Comparison of ENCODE assay signal across 16 cellular contexts in the genomic region with DNA sequence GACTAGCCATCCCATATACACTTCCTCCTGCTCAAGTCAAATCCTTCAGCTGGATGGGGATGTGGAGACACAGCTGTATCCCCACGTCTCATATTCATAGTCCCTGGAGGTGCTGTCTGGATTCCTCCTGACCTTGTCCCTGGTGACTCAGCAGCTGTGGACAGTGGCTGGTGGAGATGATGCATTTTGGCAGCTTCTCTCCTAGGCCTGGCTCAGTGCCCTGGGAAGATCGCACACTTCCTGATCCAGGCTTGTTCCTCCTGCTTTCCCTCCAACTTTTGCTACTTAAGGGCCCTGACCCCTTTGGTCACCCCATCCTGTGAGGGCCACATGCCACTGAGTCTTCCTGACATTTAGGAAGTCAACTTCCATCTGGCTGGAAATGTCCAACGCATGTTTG. TPM values are rescaled to one million over a fixed set of nuclear protein-coding genes. Genes with fewer than 3 reads are reported as not detected.
DNase-seq lines count a peak whose midpoint lies in the region; ATAC-seq, FAIRE-seq and TF ChIP-seq lines count a peak whose summit lies in the region.
"Had no signal": no experiment of that assay in that cellular context is flagged by ENCODE, and none has a peak within 500 bp of the region (broad histone marks: within the 10 kb centered on the region; RNA-seq: fewer than 3 reads in every experiment).

No MANE protein-coding gene starts in this region.

- no peak for TF ChIP-seq POLR2A in heart left ventricle (IDR thresholded peaks at IDR 0.05)

- H4K20me1 ChIP-seq in astrocyte (ENCODE audit: insufficient read depth, low read length), result no peaks in the 10 kb centered on the region
- H4K20me1 ChIP-seq: BLaER1 had no signal

- H3K4me1 ChIP-seq in astrocyte (ENCODE audit: insufficient read depth, low read length), result peaks cover 18% of the 10 kb centered on the region
- H3K4me1 ChIP-seq in heart left ventricle, result peaks cover 0 to 46% (median 4%) of the 10 kb centered on the region in 12 donors
- H3K4me1 ChIP-seq: BLaER1 had no signal

- peaks cover 5% of the 10 kb centered on the region for H3K36me3 Mint-ChIP-seq in astrocyte (ENCODE audit: low read depth, unreplicated experiment)
- peaks cover 6% of the 10 kb centered on the region; the same call in 1 of the 2 replicates for H3K36me3 Mint-ChIP-seq in WTC11
- H3K36me3 Mint-ChIP-seq: activated CD8-positive, alpha-beta memory T cell treated with anti-CD3 and anti-CD28 coated beads, Interleukin-2, amount 10 ng/mL, durations not matched to agents 7 days and 5 days had no signal

- H3K9me3 Mint-ChIP-seq in astrocyte (ENCODE audit: unreplicated experiment) (peaks cover 9% of the 10 kb centered on the region), WTC11 (peaks cover 37% of the 10 kb centered on the region)

- CTCF ChIA-PET in WTC11 (lab: Charles Lee), result interaction anchor here (1.1 kb wide), 1 partner anchor 41 kb away, joined by 3 read pairs; no protein-coding TSS in a partner anchor

- no peak overlapping the region for H3K4me3 Mint-ChIP-seq in astrocyte (ENCODE audit: unreplicated experiment)
- no peak overlapping the region for H3K4me3 Mint-ChIP-seq in WTC11
- H3K4me3 Mint-ChIP-seq: activated CD8-positive, alpha-beta memory T cell treated with anti-CD3 and anti-CD28 coated beads, Interleukin-2, amount 10 ng/mL, durations not matched to agents 7 days and 5 days had no signal

- H3K27ac ChIP-seq in astrocyte (ENCODE audit: low read depth, low read length), result no peak overlapping the region
- peak overlapping the region in 5 of 12 donors; percentile 22 to 56 (median 35) for H3K27ac ChIP-seq in heart left ventricle
- H3K27ac ChIP-seq: BLaER1, tibial nerve had no signal

- H3K4me2 ChIP-seq in astrocyte (ENCODE audit: low read length), result no peak overlapping the region
- H3K4me2 ChIP-seq: BLaER1 had no signal

- peak; percentile 28 for DNase-seq in ELR (ENCODE audit: low read depth)
- DNase-seq in astrocyte (ENCODE audit: low read depth), result no peak
- DNase-seq in heart left ventricle, result peak; percentile 78 to 83 (median 83)
- DNase-seq in renal cortical epithelial cell (ENCODE audit: low read depth), result peak; percentile 53
- no peak for DNase-seq in NCI-H187 (lab: John Stamatoyannopoulos, UW)
- no peak for DNase-seq in WTC11 (ENCODE audit: low spot score)
- DNase-seq: activated CD8-positive, alpha-beta memory T cell treated with anti-CD3 and anti-CD28 coated beads, Interleukin-2, amount 10 ng/mL, durations not matched to agents 7 days and 5 days; Kasumi-1; NCI-H2171 treated with DMSO at 0.1 percent for 48 hours; T-helper 9 cell had no signal

- H3K9me3 ChIP-seq in astrocyte (ENCODE audit: insufficient read depth, low read depth, low read length), result peaks cover 2% of the 10 kb centered on the region
- H3K9me3 ChIP-seq in heart left ventricle, result no peaks in the 10 kb centered on the region
- H3K9me3 ChIP-seq: tibial nerve had no signal

- POLR2A ChIA-PET in WTC11 (lab: Charles Lee), result no interaction called here

- no peaks in the 10 kb centered on the region for H3K36me3 ChIP-seq in astrocyte (ENCODE audit: insufficient read depth, low read length)
- no peaks in the 10 kb centered on the region for H3K36me3 ChIP-seq in heart left ventricle
- H3K36me3 ChIP-seq: BLaER1, tibial nerve had no signal

- FAIRE-seq in astrocyte (lab: Jason Lieb, UNC), result no peak

- H3K27ac Mint-ChIP-seq in astrocyte (ENCODE audit: unreplicated experiment) (peak overlapping the region; percentile 10), WTC11 (no peak overlapping the region)
- H3K27ac Mint-ChIP-seq: activated CD8-positive, alpha-beta memory T cell treated with anti-CD3 and anti-CD28 coated beads, Interleukin-2, amount 10 ng/mL, durations not matched to agents 7 days and 5 days had no signal

- H3K27me3 ChIP-seq in astrocyte (ENCODE audit: insufficient read depth, low read length), result no peaks in the 10 kb centered on the region
- no peaks in the 10 kb centered on the region for H3K27me3 ChIP-seq in heart left ventricle
- H3K27me3 ChIP-seq: BLaER1, tibial nerve had no signal

- H3K79me2 ChIP-seq in astrocyte (ENCODE audit: insufficient read depth, low read length), result no peaks in the 10 kb centered on the region

- 36 to 61% (median 44%) methylated on average over 3 of the region's 3 CpGs for WGBS in heart left ventricle, 4 donors

- no peaks in the 10 kb centered on the region for H3K27me3 Mint-ChIP-seq in astrocyte (ENCODE audit: low read depth, unreplicated experiment)
- H3K27me3 Mint-ChIP-seq in WTC11 (ENCODE audit: low read depth), result no peaks in the 10 kb centered on the region; the same call in none of the 2 replicates
- H3K27me3 Mint-ChIP-seq: activated CD8-positive, alpha-beta memory T cell treated with anti-CD3 and anti-CD28 coated beads, Interleukin-2, amount 10 ng/mL, durations not matched to agents 7 days and 5 days had no signal

- H3K9ac ChIP-seq in astrocyte (ENCODE audit: low read length), result no peak overlapping the region
- H3K9ac ChIP-seq: BLaER1 had no signal

- H3K4me1 Mint-ChIP-seq in astrocyte (ENCODE audit: low read depth, unreplicated experiment) (peaks cover 49% of the 10 kb centered on the region), WTC11 (peaks cover 23% of the 10 kb centered on the region)
- H3K4me1 Mint-ChIP-seq: activated CD8-positive, alpha-beta memory T cell treated with anti-CD3 and anti-CD28 coated beads, Interleukin-2, amount 10 ng/mL, durations not matched to agents 7 days and 5 days had no signal

- no peak overlapping the region for H2AFZ ChIP-seq in astrocyte (ENCODE audit: low read depth, low read length)

- H3K4me3 ChIP-seq in astrocyte (ENCODE audit: insufficient read depth, low read depth, low read length) (no peak overlapping the region), heart left ventricle (no peak overlapping the region)
- H3K4me3 ChIP-seq: BLaER1, tibial nerve had no signal

- ATAC-seq in heart left ventricle (peak; percentile 55 to 84 (median 74)), HG02571 (IDR thresholded peaks at IDR 0.05; ENCODE audit: unreplicated experiment) (no peak), WTC11 (no peak), HG02798 (IDR thresholded peaks at IDR 0.05; ENCODE audit: poor library complexity, unreplicated experiment) (no peak)
- ATAC-seq: activated CD8-positive, alpha-beta memory T cell treated with anti-CD3 and anti-CD28 coated beads, Interleukin-2, amount 10 ng/mL, durations not matched to agents 7 days and 5 days; HCT116; Panc1 had no signal

- no peak for TF ChIP-seq CTCF in astrocyte (IDR thresholded peaks at IDR 0.05; ENCODE audit: insufficient read depth, low read depth, low read length)
- TF ChIP-seq CTCF in heart left ventricle (IDR thresholded peaks at IDR 0.05), result no peak
- TF ChIP-seq CTCF in WTC11 (IDR thresholded peaks at IDR 0.05), result no peak

- intact Hi-C loops in heart left ventricle (cut with DNase I), result loop anchor here in 3 of 10 donors (2.0 to 5.0 kb wide), 3 partner anchors 21 to 41 kb away; no protein-coding TSS in a partner anchor

TF ChIP-seq in WTC11, 78 proteins besides CTCF, POLR2A, EP300 and RAD21:
- TF ChIP-seq JAZF1 (CRISPR knock-in tag; IDR thresholded peaks at IDR 0.05), result no peak
- TF ChIP-seq, protein P1, sequence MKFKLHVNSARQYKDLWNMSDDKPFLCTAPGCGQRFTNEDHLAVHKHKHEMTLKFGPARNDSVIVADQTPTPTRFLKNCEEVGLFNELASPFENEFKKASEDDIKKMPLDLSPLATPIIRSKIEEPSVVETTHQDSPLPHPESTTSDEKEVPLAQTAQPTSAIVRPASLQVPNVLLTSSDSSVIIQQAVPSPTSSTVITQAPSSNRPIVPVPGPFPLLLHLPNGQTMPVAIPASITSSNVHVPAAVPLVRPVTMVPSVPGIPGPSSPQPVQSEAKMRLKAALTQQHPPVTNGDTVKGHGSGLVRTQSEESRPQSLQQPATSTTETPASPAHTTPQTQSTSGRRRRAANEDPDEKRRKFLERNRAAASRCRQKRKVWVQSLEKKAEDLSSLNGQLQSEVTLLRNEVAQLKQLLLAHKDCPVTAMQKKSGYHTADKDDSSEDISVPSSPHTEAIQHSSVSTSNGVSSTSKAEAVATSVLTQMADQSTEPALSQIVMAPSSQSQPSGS (CRISPR knock-in tag; IDR thresholded peaks at IDR 0.05; ENCODE audit: borderline replicate concordance, low read depth), result no peak
- TF ChIP-seq, protein P2, sequence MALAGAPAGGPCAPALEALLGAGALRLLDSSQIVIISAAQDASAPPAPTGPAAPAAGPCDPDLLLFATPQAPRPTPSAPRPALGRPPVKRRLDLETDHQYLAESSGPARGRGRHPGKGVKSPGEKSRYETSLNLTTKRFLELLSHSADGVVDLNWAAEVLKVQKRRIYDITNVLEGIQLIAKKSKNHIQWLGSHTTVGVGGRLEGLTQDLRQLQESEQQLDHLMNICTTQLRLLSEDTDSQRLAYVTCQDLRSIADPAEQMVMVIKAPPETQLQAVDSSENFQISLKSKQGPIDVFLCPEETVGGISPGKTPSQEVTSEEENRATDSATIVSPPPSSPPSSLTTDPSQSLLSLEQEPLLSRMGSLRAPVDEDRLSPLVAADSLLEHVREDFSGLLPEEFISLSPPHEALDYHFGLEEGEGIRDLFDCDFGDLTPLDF (CRISPR knock-in tag; IDR thresholded peaks at IDR 0.05), result no peak
- TF ChIP-seq, protein P3, sequence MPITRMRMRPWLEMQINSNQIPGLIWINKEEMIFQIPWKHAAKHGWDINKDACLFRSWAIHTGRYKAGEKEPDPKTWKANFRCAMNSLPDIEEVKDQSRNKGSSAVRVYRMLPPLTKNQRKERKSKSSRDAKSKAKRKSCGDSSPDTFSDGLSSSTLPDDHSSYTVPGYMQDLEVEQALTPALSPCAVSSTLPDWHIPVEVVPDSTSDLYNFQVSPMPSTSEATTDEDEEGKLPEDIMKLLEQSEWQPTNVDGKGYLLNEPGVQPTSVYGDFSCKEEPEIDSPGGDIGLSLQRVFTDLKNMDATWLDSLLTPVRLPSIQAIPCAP (CRISPR knock-in tag; IDR thresholded peaks at IDR 0.05), result no peak

RNA-seq across cellular contexts. Expression of a gene that starts 44.4 kb away (rescaled TPM):
- total RNA-seq in astrocyte (2.4 and 3.0 TPM in 2 replicates), heart left ventricle (10 to 100 TPM in 3 of 9 donors, 1 to 10 TPM in 6; 6.6 to 13.2 (median 7.7) TPM), renal cortical epithelial cell (11.1 and 20.7 TPM in 2 replicates), WTC11 (2021) (1.1 to 1.8 TPM (median 1.7 TPM) in 3 replicates)
- polyA plus RNA-seq in heart left ventricle, result 1 to 10 TPM; 1.3 to 2.6 TPM
- total RNA-seq: activated CD8-positive, alpha-beta memory T cell treated with anti-CD3 and anti-CD28 coated beads, Interleukin-2, amount 10 ng/mL, durations not matched to agents 7 days and 5 days had no signal

Comparison
In these comparisons a context has a peak if more than half of its experiments do, and no peak if none do; other contexts are left out.
1. DNase-seq: peak in ELR (single experiment), heart left ventricle (5 of 5) and renal cortical epithelial cell (single experiment); none in astrocyte (single experiment), NCI-H187 (0 of 2) and WTC11 (single experiment).
2. ATAC-seq: peak in heart left ventricle (4 of 4); none in HG02571 (single experiment), WTC11 (single experiment) and HG02798 (single experiment).